10 cellular contexts compared by ENCODE assay signal in genomic region chr20:51563141-51563596, GRCh38. TPM values are rescaled to one million over a fixed set of nuclear protein-coding genes. Genes with fewer than 3 reads are reported as not detected.
DNase-seq lines count a peak whose midpoint lies in the region; ATAC-seq and TF ChIP-seq lines count a peak whose summit lies in the region.
"Had no signal": no experiment of that assay in that cellular context is flagged by ENCODE, and none has a peak within 500 bp of the region (broad histone marks: within the 10 kb centered on the region; RNA-seq: fewer than 3 reads in every experiment).

No MANE protein-coding gene starts in this region.

- no TSS peak for BruUV-seq in Calu3 (replicated peaks; lab: Mats Ljungman, UMichigan)

- H3K27me3 ChIP-seq in left ventricle myocardium inferior (ENCODE audit: low read depth) (peaks cover 10% of the 10 kb centered on the region), prostate gland (replicated peaks; ENCODE audit: insufficient read depth) (no peaks in the 10 kb centered on the region)

- peaks cover 63% of the 10 kb centered on the region for H3K27me3 Mint-ChIP-seq in Calu3 (ENCODE audit: unreplicated experiment)
- peaks cover 58% of the 10 kb centered on the region for H3K27me3 Mint-ChIP-seq in activated T-helper 2 cell treated with anti-CD3 and anti-CD28 coated beads, Interferon-gamma antibody, Interleukin-2, Interleukin-4, amounts not matched to agents 10 μg/mL and 5 μg/mL and 100 μg/mL, durations not matched to agents 14 hours and 24 hours and 36 hours (ENCODE audit: low read depth)
- peaks cover 73% of the 10 kb centered on the region for H3K27me3 Mint-ChIP-seq in activated CD8-positive, alpha-beta memory T cell treated with anti-CD3 and anti-CD28 coated beads, Interleukin-2, amount 10 ng/mL, durations not matched to agents 7 days and 5 days

- DNase-seq in Calu3, result no peak
- DNase-seq in activated T-helper 2 cell treated with anti-CD3 and anti-CD28 coated beads, Interferon-gamma antibody, Interleukin-2, Interleukin-4, amounts not matched to agents 10 μg/mL and 5 μg/mL and 100 μg/mL, durations not matched to agents 14 hours and 24 hours and 36 hours (ENCODE audit: low spot score), result no peak
- DNase-seq in left ventricle myocardium inferior, result no peak
- DNase-seq in prostate gland (ENCODE audit: low spot score), result no peak
- DNase-seq in putamen (ENCODE audit: low spot score), result no peak
- no peak for DNase-seq in germinal center (ENCODE audit: low spot score)
- no peak for DNase-seq in activated CD8-positive, alpha-beta memory T cell treated with anti-CD3 and anti-CD28 coated beads, Interleukin-2, amount 10 ng/mL, durations not matched to agents 7 days and 5 days
- no peak for DNase-seq in AG08395 (ENCODE audit: low spot score)

- no peaks in the 10 kb centered on the region for H3K36me3 Mint-ChIP-seq in Calu3 (ENCODE audit: insufficient read depth, unreplicated experiment)
- no peaks in the 10 kb centered on the region for H3K36me3 Mint-ChIP-seq in activated T-helper 2 cell treated with anti-CD3 and anti-CD28 coated beads, Interferon-gamma antibody, Interleukin-2, Interleukin-4, amounts not matched to agents 10 μg/mL and 5 μg/mL and 100 μg/mL, durations not matched to agents 14 hours and 24 hours and 36 hours (ENCODE audit: low read depth)
- no peaks in the 10 kb centered on the region for H3K36me3 Mint-ChIP-seq in activated CD8-positive, alpha-beta memory T cell treated with anti-CD3 and anti-CD28 coated beads, Interleukin-2, amount 10 ng/mL, durations not matched to agents 7 days and 5 days

- peak overlapping the region; percentile 88 for H3K27ac ChIP-seq in left ventricle myocardium inferior (replicated peaks)
- H3K27ac ChIP-seq in prostate gland, result peak overlapping the region; percentile 75 to 78
- H3K27ac ChIP-seq: SJCRH30 had no signal

- peak overlapping the region; percentile 63 for H3K4me3 Mint-ChIP-seq in Calu3 (ENCODE audit: low read depth, unreplicated experiment)
- H3K4me3 Mint-ChIP-seq in activated T-helper 2 cell treated with anti-CD3 and anti-CD28 coated beads, Interferon-gamma antibody, Interleukin-2, Interleukin-4, amounts not matched to agents 10 μg/mL and 5 μg/mL and 100 μg/mL, durations not matched to agents 14 hours and 24 hours and 36 hours (ENCODE audit: low read depth), result peak overlapping the region; percentile 17
- no peak overlapping the region for H3K4me3 Mint-ChIP-seq in activated CD8-positive, alpha-beta memory T cell treated with anti-CD3 and anti-CD28 coated beads, Interleukin-2, amount 10 ng/mL, durations not matched to agents 7 days and 5 days

- no peaks in the 10 kb centered on the region for H3K9me3 ChIP-seq in left ventricle myocardium inferior (replicated peaks)
- no peaks in the 10 kb centered on the region for H3K9me3 ChIP-seq in prostate gland
- H3K9me3 ChIP-seq: SJCRH30 had no signal

- H3K27ac Mint-ChIP-seq in Calu3 (ENCODE audit: unreplicated experiment), result peak overlapping the region; percentile 31
- no peak overlapping the region for H3K27ac Mint-ChIP-seq in activated T-helper 2 cell treated with anti-CD3 and anti-CD28 coated beads, Interferon-gamma antibody, Interleukin-2, Interleukin-4, amounts not matched to agents 10 μg/mL and 5 μg/mL and 100 μg/mL, durations not matched to agents 14 hours and 24 hours and 36 hours
- H3K27ac Mint-ChIP-seq in activated CD8-positive, alpha-beta memory T cell treated with anti-CD3 and anti-CD28 coated beads, Interleukin-2, amount 10 ng/mL, durations not matched to agents 7 days and 5 days, result no peak overlapping the region

- H3K4me1 Mint-ChIP-seq in Calu3 (ENCODE audit: low read depth, unreplicated experiment), result peaks cover 31% of the 10 kb centered on the region
- peaks cover 10% of the 10 kb centered on the region for H3K4me1 Mint-ChIP-seq in activated T-helper 2 cell treated with anti-CD3 and anti-CD28 coated beads, Interferon-gamma antibody, Interleukin-2, Interleukin-4, amounts not matched to agents 10 μg/mL and 5 μg/mL and 100 μg/mL, durations not matched to agents 14 hours and 24 hours and 36 hours (ENCODE audit: low read depth)
- peaks cover 24% of the 10 kb centered on the region for H3K4me1 Mint-ChIP-seq in activated CD8-positive, alpha-beta memory T cell treated with anti-CD3 and anti-CD28 coated beads, Interleukin-2, amount 10 ng/mL, durations not matched to agents 7 days and 5 days

- intact Hi-C loops in Calu3 (cut with micrococcal nuclease; ENCODE audit: unreplicated experiment), result no loop called here
- intact Hi-C loops in activated T-helper 2 cell treated with anti-CD3 and anti-CD28 coated beads, Interferon-gamma antibody, Interleukin-2, Interleukin-4, amounts not matched to agents 10 μg/mL and 5 μg/mL and 100 μg/mL, durations not matched to agents 14 hours and 24 hours and 36 hours (cut with micrococcal nuclease), result no loop called here
- intact Hi-C loops in left ventricle myocardium inferior (cut with micrococcal nuclease), result no loop called here
- intact Hi-C loops in prostate gland (cut with DNase I), result loop anchor here (10.0 kb wide), 1 partner anchor 108 kb away; no protein-coding TSS in a partner anchor

- no peak for ATAC-seq in activated CD8-positive, alpha-beta memory T cell treated with anti-CD3 and anti-CD28 coated beads, Interleukin-2, amount 10 ng/mL, durations not matched to agents 7 days and 5 days

- no peaks in the 10 kb centered on the region for H3K9me3 Mint-ChIP-seq in Calu3 (ENCODE audit: low read depth, unreplicated experiment)
- no peaks in the 10 kb centered on the region for H3K9me3 Mint-ChIP-seq in activated T-helper 2 cell treated with anti-CD3 and anti-CD28 coated beads, Interferon-gamma antibody, Interleukin-2, Interleukin-4, amounts not matched to agents 10 μg/mL and 5 μg/mL and 100 μg/mL, durations not matched to agents 14 hours and 24 hours and 36 hours
- H3K9me3 Mint-ChIP-seq in activated CD8-positive, alpha-beta memory T cell treated with anti-CD3 and anti-CD28 coated beads, Interleukin-2, amount 10 ng/mL, durations not matched to agents 7 days and 5 days (ENCODE audit: low read depth), result peaks cover 2% of the 10 kb centered on the region

- peak overlapping the region; percentile 70 for H3K4me3 ChIP-seq in left ventricle myocardium inferior
- H3K4me3 ChIP-seq in prostate gland, result peak overlapping the region; percentile 28 to 38

- TF ChIP-seq CTCF in Calu3 (IDR thresholded peaks at IDR 0.05; ENCODE audit: unreplicated experiment), result no peak
- TF ChIP-seq CTCF in left ventricle myocardium inferior (IDR thresholded peaks at IDR 0.05; ENCODE audit: borderline replicate concordance), result no peak
- TF ChIP-seq CTCF in prostate gland (IDR thresholded peaks at IDR 0.05), result no peak

- no peaks in the 10 kb centered on the region for H3K36me3 ChIP-seq in left ventricle myocardium inferior
- no peaks in the 10 kb centered on the region for H3K36me3 ChIP-seq in prostate gland
- H3K36me3 ChIP-seq: SJCRH30 had no signal

- WGBS in prostate gland, result under 1% methylated on average over 10 of the region's 10 CpGs

- TF ChIP-seq POLR2A in prostate gland (IDR thresholded peaks at IDR 0.05), result no peak

- H3K4me1 ChIP-seq in left ventricle myocardium inferior, result peaks cover 54% of the 10 kb centered on the region
- H3K4me1 ChIP-seq in prostate gland (replicated peaks), result peaks cover 4% of the 10 kb centered on the region
- H3K4me1 ChIP-seq: SJCRH30 had no signal

- CTCF ChIA-PET in Calu3 (lab: Charles Lee), result interaction anchor here (0.6 to 1.4 kb wide), 7 partner anchors 20 to 575 kb away, joined by 3 to 5 read pairs (median 3); partner anchors contain the start of gene NFATC2
- CTCF ChIA-PET in activated CD8-positive, alpha-beta memory T cell treated with anti-CD3 and anti-CD28 coated beads, Interleukin-2, amount 10 ng/mL, durations not matched to agents 7 days and 5 days (lab: Charles Lee), result interaction anchor here (1.0 to 1.3 kb wide), 6 partner anchors 8 to 177 kb away, joined by 3 to 5 read pairs (median 4); partner anchors contain the start of gene NFATC2

RNA-seq across cellular contexts. Expression of gene NFATC2, which starts 20.6 kb away (rescaled TPM):
- 14.2 and 15.8 TPM in 2 replicates for total RNA-seq in Calu3 (2022)
- 67.1 and 68.0 TPM in 2 replicates for total RNA-seq in activated T-helper 2 cell treated with anti-CD3 and anti-CD28 coated beads, Interferon-gamma antibody, Interleukin-2, Interleukin-4, amounts not matched to agents 10 μg/mL and 5 μg/mL and 100 μg/mL, durations not matched to agents 14 hours and 24 hours and 36 hours
- 4.2 TPM for total RNA-seq in left ventricle myocardium inferior
- 1 to 10 TPM; 4.3 to 8.4 TPM for total RNA-seq in prostate gland
- total RNA-seq in activated CD8-positive, alpha-beta memory T cell treated with anti-CD3 and anti-CD28 coated beads, Interleukin-2, amount 10 ng/mL, durations not matched to agents 7 days and 5 days, result 10 to 100 TPM; 39.9 to 59.0 TPM
- total RNA-seq: bronchial epithelial cell, SJCRH30 had no signal
